8 cellular contexts compared by ENCODE assay signal in genomic region chr10:73956476-73957338, GRCh38. TPM values are rescaled to one million over a fixed set of nuclear protein-coding genes. Genes with fewer than 3 reads are reported as not detected.
DNase-seq lines count a peak whose midpoint lies in the region; FAIRE-seq and TF ChIP-seq lines count a peak whose summit lies in the region.

No MANE protein-coding gene starts in this region.

- no peaks in the 10 kb centered on the region for H3K9me3 ChIP-seq in H9 (ENCODE audit: control insufficient read depth, low read depth, low read length)
- no peaks in the 10 kb centered on the region for H3K9me3 ChIP-seq in kidney (ENCODE audit: control insufficient read depth in 1 of 2, low read length in 2 of 2)
- H3K9me3 ChIP-seq in suprapubic skin, result no peaks in the 10 kb centered on the region

- H4K8ac ChIP-seq in H9 (replicated peaks; ENCODE audit: insufficient read length, low read depth, low read length), result no peak overlapping the region

- no peak overlapping the region for H2AK5ac ChIP-seq in H9 (ENCODE audit: insufficient read length, low read length)

- no peak overlapping the region for H3K9ac ChIP-seq in H9 (ENCODE audit: extremely low read depth, insufficient read length, low read length)
- no peak overlapping the region for H3K9ac ChIP-seq in kidney (ENCODE audit: low read length in 2 of 2)

- TF ChIP-seq CTCF in GM13976 (IDR thresholded peaks at IDR 0.05; ENCODE audit: borderline replicate concordance, control extremely low read depth, extremely low read depth, insufficient read depth, missing control alignments) (no peak), H9 (conservative IDR thresholded peaks at IDR 0.05) (no peak), kidney (IDR thresholded peaks at IDR 0.05; ENCODE audit: borderline replicate concordance, extremely low read depth, insufficient read depth) (no peak), suprapubic skin (IDR thresholded peaks at IDR 0.05) (no peak)

- H2BK120ac ChIP-seq in H9 (ENCODE audit: low read depth, low read length, poor library complexity, severe bottlenecking), result no peak overlapping the region

- no peak overlapping the region for H3K4ac ChIP-seq in H9 (ENCODE audit: low read depth, low read length)

- H3K4me3 Mint-ChIP-seq in H9, result no peak overlapping the region
- peak overlapping the region; percentile 61 for H3K4me3 Mint-ChIP-seq in activated naive CD4-positive, alpha-beta T cell treated with anti-CD3 and anti-CD28 coated beads, Interleukin-2, amount 10 ng/mL, durations not matched to agents 7 days and 5 days

- H3K4me1 ChIP-seq in H9 (ENCODE audit: insufficient read depth, low read length) (0 out of 2 replicates have a peak, but pooled peaks cover 3% of the 10 kb centered on the region), kidney (ENCODE audit: control insufficient read depth in 1 of 2, insufficient read depth in 1 of 2, low read depth in 1 of 2, low read length in 2 of 2) (no peaks in the 10 kb centered on the region), suprapubic skin (peaks cover 11% of the 10 kb centered on the region)

- no peak for TF ChIP-seq EP300 in suprapubic skin (IDR thresholded peaks at IDR 0.05)

- no peak overlapping the region for H4K5ac ChIP-seq in H9 (ENCODE audit: insufficient read length, low read depth, low read length)

- no peak overlapping the region for H3K14ac ChIP-seq in H9 (ENCODE audit: insufficient read depth, low read length)

- no peak overlapping the region for H2BK12ac ChIP-seq in H9 (ENCODE audit: insufficient read length, low read depth, low read length)

- H4K20me1 ChIP-seq in H9 (ENCODE audit: control insufficient read depth, insufficient read depth, insufficient read length), result no peaks in the 10 kb centered on the region

- no peak overlapping the region for H3K23ac ChIP-seq in H9 (ENCODE audit: insufficient read length, low read depth, low read length)

- no peaks in the 10 kb centered on the region for H3K27me3 ChIP-seq in H9 (ENCODE audit: insufficient read depth, low read length)
- H3K27me3 ChIP-seq in suprapubic skin, result no peaks in the 10 kb centered on the region

- peak overlapping the region; percentile 3 for H3K18ac ChIP-seq in H9 (ENCODE audit: insufficient read length, low read depth, low read length)

- FAIRE-seq in kidney (lab: Jason Lieb, UNC), result no peak

- peak overlapping the region; percentile 40 to 83 (median 77); a peak in 3 of 7 replicates for H3K27ac Mint-ChIP-seq in H9
- peak overlapping the region; percentile 98 for H3K27ac Mint-ChIP-seq in activated naive CD4-positive, alpha-beta T cell treated with anti-CD3 and anti-CD28 coated beads, Interleukin-2, amount 10 ng/mL, durations not matched to agents 7 days and 5 days

- no peak overlapping the region for H2BK15ac ChIP-seq in H9 (ENCODE audit: low read depth, low read length)

- CTCF ChIA-PET in activated naive CD4-positive, alpha-beta T cell treated with anti-CD3 and anti-CD28 coated beads, Interleukin-2, amount 10 ng/mL, durations not matched to agents 7 days and 5 days (lab: Charles Lee), result interaction anchor here (0.7 to 4.2 kb wide), 12 partner anchors 10 to 147 kb away, joined by 3 to 37 read pairs (median 6); no protein-coding TSS in a partner anchor

- H3K23me2 ChIP-seq in H9 (ENCODE audit: insufficient read length, low read depth, low read length, poor library complexity, severe bottlenecking), result no peaks in the 10 kb centered on the region

- no peaks in the 10 kb centered on the region for H3K27me3 Mint-ChIP-seq in H9 (ENCODE audit: low read depth)
- no peaks in the 10 kb centered on the region for H3K27me3 Mint-ChIP-seq in activated naive CD4-positive, alpha-beta T cell treated with anti-CD3 and anti-CD28 coated beads, Interleukin-2, amount 10 ng/mL, durations not matched to agents 7 days and 5 days

- in situ Hi-C loops in GM13976 (cut with MboI; ENCODE audit: low sequenced_read_pairs, unreplicated experiment), result no loop called here

- no peaks in the 10 kb centered on the region for H3K36me3 ChIP-seq in kidney (ENCODE audit: control insufficient read depth in 1 of 2, insufficient read depth in 2 of 2, low read length in 2 of 2)
- no peaks in the 10 kb centered on the region for H3K36me3 ChIP-seq in suprapubic skin

- H3K4me2 ChIP-seq in H9 (ENCODE audit: insufficient read depth, insufficient read length, low read length), result no peak overlapping the region

- H3K79me1 ChIP-seq in H9 (ENCODE audit: insufficient read depth, low read depth, low read length, poor library complexity, severe bottlenecking), result no peaks in the 10 kb centered on the region

- no peak overlapping the region for H3K56ac ChIP-seq in H9 (ENCODE audit: insufficient read length, low read depth, low read length)

- DNase-seq in GM13976 (ENCODE audit: low spot score), result peak; percentile 70
- DNase-seq in H9, result no peak
- DNase-seq in NCI-H526 treated with DMSO at 0.1 percent for 48 hours (lab: John Stamatoyannopoulos, UW), result peak; percentile 43
- DNase-seq in activated naive CD4-positive, alpha-beta T cell treated with anti-CD3 and anti-CD28 coated beads, Interleukin-2, amount 10 ng/mL, durations not matched to agents 7 days and 5 days, result peak; percentile 57
- peak; percentile 80 for DNase-seq in kidney
- peak in 1 of 2 donors; percentile 74 for DNase-seq in suprapubic skin (ENCODE audit: low spot score in 2 of 2)
- DNase-seq in NCI-H1694 treated with DMSO at 0.1 percent for 48 hours (lab: John Stamatoyannopoulos, UW), result no peak
- no peak for DNase-seq in middle frontal gyrus (ENCODE audit: extremely low spot score, low spot score)

- H4K91ac ChIP-seq in H9 (ENCODE audit: insufficient read length, low read depth, low read length), result no peak overlapping the region

- H3T11ph ChIP-seq in H9 (ENCODE audit: low read length), result no peak overlapping the region

- no peak overlapping the region for H2AFZ ChIP-seq in H9 (ENCODE audit: low read length)

- intact Hi-C loops in kidney (cut with DNase I), result no loop called here

- H3K27ac ChIP-seq in H9 (ENCODE audit: insufficient read length, low read depth, low read length) (no peak overlapping the region), kidney (ENCODE audit: low read depth in 2 of 2, low read length in 2 of 2) (no peak overlapping the region), suprapubic skin (peak overlapping the region; percentile 43)

- H3K4me3 ChIP-seq in kidney (ENCODE audit: low read length in 2 of 2) (no peak overlapping the region), suprapubic skin (peak overlapping the region; percentile 15)

- no peak overlapping the region for H2BK5ac ChIP-seq in H9 (ENCODE audit: insufficient read length, low read length)

- H2BK20ac ChIP-seq in H9 (ENCODE audit: low read depth, low read length, poor library complexity, severe bottlenecking), result no peak overlapping the region

- H3K79me2 ChIP-seq in H9 (ENCODE audit: insufficient read depth, low read length), result no peaks in the 10 kb centered on the region

- no peaks in the 10 kb centered on the region for H3K9me3 Mint-ChIP-seq in H9
- no peaks in the 10 kb centered on the region for H3K9me3 Mint-ChIP-seq in activated naive CD4-positive, alpha-beta T cell treated with anti-CD3 and anti-CD28 coated beads, Interleukin-2, amount 10 ng/mL, durations not matched to agents 7 days and 5 days

- WGBS in H9 (ENCODE audit: extremely low coverage, insufficient read length, low lambda C conversion rate), result no CpG with 5 or more reads among the region's 9 CpGs
- 49% methylated on average over 9 of the region's 9 CpGs for WGBS in suprapubic skin

- no peak for TF ChIP-seq POLR2A in suprapubic skin (IDR thresholded peaks at IDR 0.05)

- no peaks in the 10 kb centered on the region for H3K36me3 Mint-ChIP-seq in H9 (ENCODE audit: insufficient read depth in 1 of 3, low read depth in 3 of 3)
- no peaks in the 10 kb centered on the region for H3K36me3 Mint-ChIP-seq in activated naive CD4-positive, alpha-beta T cell treated with anti-CD3 and anti-CD28 coated beads, Interleukin-2, amount 10 ng/mL, durations not matched to agents 7 days and 5 days

- peaks cover 11 to 16% of the 10 kb centered on the region in 2 experiments for H3K4me1 Mint-ChIP-seq in H9
- peaks cover 65% of the 10 kb centered on the region for H3K4me1 Mint-ChIP-seq in activated naive CD4-positive, alpha-beta T cell treated with anti-CD3 and anti-CD28 coated beads, Interleukin-2, amount 10 ng/mL, durations not matched to agents 7 days and 5 days

RNA-seq across cellular contexts. Expression of gene VCL, which starts 41.2 kb away (rescaled TPM):
- total RNA-seq in H9 (2021) (291 and 296 TPM in 2 replicates), kidney (167 TPM), suprapubic skin (10 to 100 TPM; 54.8 to 92.9 (median 64.7) TPM)
- polyA plus RNA-seq in kidney (ENCODE audit: insufficient read depth, low read depth, low replicate concordance), result 23.8 TPM

RNA-seq across cellular contexts. Expression of gene PLAU, which starts 45.8 kb away (rescaled TPM):
- total RNA-seq in H9 (2021), result 15.0 and 16.2 TPM in 2 replicates
- 40.8 TPM for total RNA-seq in kidney
- polyA plus RNA-seq in kidney (ENCODE audit: insufficient read depth, low read depth, low replicate concordance), result 82.5 TPM
- 10 to 100 TPM in 2 of 4 donors, 1 to 10 TPM in 2; 8.4 to 19.1 (median 10.8) TPM for total RNA-seq in suprapubic skin

Comparison
In these comparisons a context has a peak if more than half of its experiments do, and no peak if none do; other contexts are left out.
1. DNase-seq: peak in GM13976 (single experiment), NCI-H526 treated with DMSO at 0.1 percent for 48 hours (single experiment), activated naive CD4-positive, alpha-beta T cell treated with anti-CD3 and anti-CD28 coated beads, Interleukin-2, amount 10 ng/mL, durations not matched to agents 7 days and 5 days (single experiment) and kidney (single experiment); none in H9 (single experiment), NCI-H1694 treated with DMSO at 0.1 percent for 48 hours (single experiment) and middle frontal gyrus (single experiment).